ENCODE assay signal across 18 cellular contexts in genomic region chr1:156407344-156407743, GRCh38. TPM values are rescaled to one million over a fixed set of nuclear protein-coding genes. Genes with fewer than 3 reads are reported as not detected.
DNase-seq lines count a peak whose midpoint lies in the region; ATAC-seq and TF ChIP-seq lines count a peak whose summit lies in the region.
"Had no signal": no experiment of that assay in that cellular context is flagged by ENCODE, and none has a peak within 500 bp of the region (broad histone marks: within the 10 kb centered on the region; RNA-seq: fewer than 3 reads in every experiment).

No MANE protein-coding gene starts in this region.

- intact Hi-C loops in posterior vena cava (cut with DNase I): no loop called here

- ATAC-seq in GM21723 (IDR thresholded peaks at IDR 0.05; ENCODE audit: unreplicated experiment) (no peak), omental fat pad (ENCODE audit: low FRiP score) (no peak), GM21717 (IDR thresholded peaks at IDR 0.05; ENCODE audit: unreplicated experiment) (no peak)
- ATAC-seq: body of pancreas, left lobe of liver had no signal

- no peak for TF ChIP-seq CTCF in omental fat pad (IDR thresholded peaks at IDR 0.05)

- in situ Hi-C loops in SK-MEL-5 (cut with HindIII; ENCODE audit: low pct_unique_long_range_greater_than_20kb, low sequenced_read_pairs): no loop called here

- H3K27me3 ChIP-seq in H7 (ENCODE audit: control insufficient read depth, insufficient read depth, low read length): peaks cover 1% of the 10 kb centered on the region; the same call in 1 of the 2 replicates

- no peak overlapping the region for H3K4me3 ChIP-seq in H7 (ENCODE audit: insufficient read depth, low read depth, low read length)
- H3K4me3 ChIP-seq: body of pancreas, SJSA1 had no signal

- DNase-seq in Ammon's horn (ENCODE audit: low spot score): peak; percentile 90
- DNase-seq in H7: peak; percentile 77
- peak; percentile 30 for DNase-seq in SK-MEL-5 (ENCODE audit: low read depth, low spot score)
- DNase-seq in hypothalamus (lab: John Stamatoyannopoulos, UW): peak in 40 of 51 donors; percentile 20 to 85 (median 68)
- no peak for DNase-seq in posterior vena cava (ENCODE audit: low spot score)
- no peak for DNase-seq in omental fat pad (ENCODE audit: low spot score)
- DNase-seq: activated CD4-positive, alpha-beta T cell treated with anti-CD3 and anti-CD28 coated beads for 4 hours; activated naive CD4-positive, alpha-beta T cell treated with anti-CD3 and anti-CD28 coated beads, Interleukin-2, amount 10 ng/mL, durations not matched to agents 7 days and 5 days; activated T-cell treated with anti-CD3 and anti-CD28 coated beads for 4 hours; body of pancreas; Calu3; KBM-7; retina had no signal

- no peaks in the 10 kb centered on the region for H3K36me3 ChIP-seq in H7 (replicated peaks; ENCODE audit: control insufficient read depth, insufficient read depth, low read length)
- H3K36me3 ChIP-seq: SJSA1 had no signal

RNA-seq across cellular contexts. Expression of gene RHBG, which starts 38.3 kb away (rescaled TPM):
- total RNA-seq in H7 (2014; rRNA removed; shearing (Covaris generic)): 0.69 and 1.3 TPM in 2 replicates
- not detected in 2 replicates for total RNA-seq in SK-MEL-5 (2014; rRNA removed; shearing (Covaris generic))
- not detected in 2 replicates for polyA plus RNA-seq in SK-MEL-5 (2015; cell fraction: cytosol; rRNA removed)
- not detected in 2 replicates for polyA plus RNA-seq in SK-MEL-5 (2015; cell fraction: nucleus; rRNA removed)
- not detected for total RNA-seq in posterior vena cava
- total RNA-seq in omental fat pad: not detected
- total RNA-seq: fibroblast of lung, SJSA1 had no signal
- polyA plus RNA-seq: fibroblast of lung had no signal

Comparison
In these comparisons a context has a peak if more than half of its experiments do, and no peak if none do; other contexts are left out.
1. DNase-seq: peak in Ammon's horn (single experiment), H7 (single experiment), SK-MEL-5 (single experiment) and hypothalamus (40 of 51); none in posterior vena cava (single experiment) and omental fat pad (single experiment).